ENCODE assay signal across 24 cellular contexts in genomic region chr5:97931829-97932228, GRCh38.
"Had no signal": no experiment of that assay in that cellular context is flagged by ENCODE, and none has a peak within 500 bp of the region (broad histone marks: within the 10 kb centered on the region; RNA-seq: fewer than 3 reads in every experiment).

No MANE protein-coding gene starts in this region.

- H3K9me3 ChIP-seq: stomach, suprapubic skin, testis, thoracic aorta, thyroid gland, tibial artery, tibial nerve, transverse colon, upper lobe of left lung, upper lobe of right lung, uterus, vagina had no signal

- DNase-seq: stimulated activated CD4-positive, alpha-beta T cell treated with anti-CD3 and anti-CD28 coated beads, Interleukin-2, amount 100 ng/mL, for 48 hours; stimulated activated CD4-positive, alpha-beta T cell treated with anti-CD3 and anti-CD28 coated beads, Interleukin-4, amount 100 ng/mL, for 1 hour; stimulated activated CD4-positive, alpha-beta T cell treated with anti-CD3 and anti-CD28 coated beads, Interleukin-4, amount 100 ng/mL, for 24 hours; stimulated activated CD4-positive, alpha-beta T cell treated with anti-CD3 and anti-CD28 coated beads, Interleukin-4, amount 100 ng/mL, for 4 hours; stimulated activated CD8-positive, alpha-beta memory T cell treated with anti-CD3 and anti-CD28 coated beads, Interleukin-4, amount 100 ng/mL, for 48 hours; stimulated activated naive B cell treated with anti-CD40 and anti-IgM and Interleukin-4, amounts not matched to agents 10 μg/mL and 1 μg/mL and 100 μg/mL, for 72 hours; stimulated activated naive CD4-positive, alpha-beta T cell; stimulated activated naive CD4-positive, alpha-beta T cell treated with Interleukin-2 at 50 U/mL for 16 hours; stimulated activated naive CD8-positive, alpha-beta T cell treated with anti-CD3 and anti-CD28 coated beads, Interleukin-15, amount 100 ng/mL, for 72 hours; stimulated activated naive CD8-positive, alpha-beta T cell treated with anti-CD3 and anti-CD28 coated beads, Interleukin-15, Interleukin-2, amounts not matched to agents 100 U/mL and 50 U/mL, for 24 hours; stomach; substantia nigra; testis; thyroid gland; tibial artery; transverse colon; trophoblast cell; upper lobe of left lung; upper lobe of right lung; uterus had no signal

- H3K36me3 ChIP-seq: stomach, suprapubic skin, thoracic aorta, thyroid gland, tibial artery, tibial nerve, transverse colon, upper lobe of left lung, upper lobe of right lung, uterus, vagina had no signal

- H3K27ac ChIP-seq: stomach, suprapubic skin, testis, thoracic aorta, thyroid gland, tibial artery, tibial nerve, transverse colon, upper lobe of left lung, upper lobe of right lung, uterus, vagina had no signal

- H3K4me3 ChIP-seq: stomach, suprapubic skin, testis, thoracic aorta, thyroid gland, tibial artery, tibial nerve, transverse colon, upper lobe of left lung, upper lobe of right lung, uterus, vagina had no signal

- H3K27me3 ChIP-seq: stomach, suprapubic skin, testis, thyroid gland, tibial artery, tibial nerve, transverse colon, upper lobe of left lung, upper lobe of right lung, uterus, vagina had no signal
